In the genomic region with DNA sequence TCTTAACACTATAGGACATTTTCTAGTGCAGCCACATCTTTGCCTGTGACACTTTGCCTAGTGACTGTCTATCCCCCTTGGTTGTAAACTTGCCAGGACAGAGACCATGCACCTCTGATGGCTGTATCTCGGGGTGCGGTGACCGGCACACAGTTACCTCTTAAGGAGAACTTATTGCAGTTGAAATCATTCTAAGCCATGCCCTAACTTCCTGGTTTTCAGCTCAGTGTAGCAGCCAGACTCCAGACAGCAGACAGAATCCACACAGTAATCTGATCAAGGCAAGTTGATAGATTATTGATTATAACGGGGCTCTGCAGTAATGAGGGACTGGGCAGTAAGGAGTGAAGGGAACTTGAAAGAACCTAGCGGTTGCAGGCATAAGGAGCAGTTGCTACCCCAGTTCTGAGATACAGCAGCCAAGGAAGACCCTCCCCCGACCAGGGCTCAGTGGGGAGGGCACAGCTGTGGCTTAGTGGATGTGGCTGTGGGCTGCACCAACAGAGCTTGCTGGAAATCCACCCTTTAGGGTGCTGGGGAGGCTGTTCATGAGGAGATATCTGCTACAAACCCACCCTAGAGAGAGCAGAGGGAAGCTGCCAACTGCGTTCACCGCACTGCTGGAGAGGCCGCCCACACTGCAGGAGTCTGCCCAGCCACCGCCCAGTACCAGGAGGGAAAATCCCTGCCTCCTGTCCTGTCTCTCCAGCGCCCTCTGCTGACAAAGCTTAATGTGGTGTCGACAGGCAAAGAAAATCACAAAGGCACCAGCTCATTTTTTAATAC, we compare ENCODE assay signal across 8 cellular contexts. TPM values are rescaled to one million over a fixed set of nuclear protein-coding genes. Genes with fewer than 3 reads are reported as not detected.
DNase-seq lines count a peak whose midpoint lies in the region; ATAC-seq, FAIRE-seq and TF ChIP-seq lines count a peak whose summit lies in the region.

No MANE protein-coding gene starts in this region.

- H3K9me3 ChIP-seq in A549 (no peaks in the 10 kb centered on the region), esophagus muscularis mucosa (no peaks in the 10 kb centered on the region)

- H3K4me3 ChIP-seq in A549 (no peak overlapping the region), esophagus muscularis mucosa (no peak overlapping the region)

- FAIRE-seq in A549 (lab: Jason Lieb, UNC), result no peak

- H3K36me3 Mint-ChIP-seq in naive thymus-derived CD8-positive, alpha-beta T cell, result no peaks in the 10 kb centered on the region
- H3K36me3 Mint-ChIP-seq in stimulated activated memory B cell treated with anti-CD40 and anti-IgM and Interleukin-4, amounts not matched to agents 10 μg/mL and 1 μg/mL and 100 μg/mL, for 72 hours, result no peaks in the 10 kb centered on the region

- peak overlapping the region in 8 of 10 donors; percentile 16 to 70 (median 38) for H3K4me3 Mint-ChIP-seq in naive thymus-derived CD8-positive, alpha-beta T cell
- no peak overlapping the region for H3K4me3 Mint-ChIP-seq in stimulated activated memory B cell treated with anti-CD40 and anti-IgM and Interleukin-4, amounts not matched to agents 10 μg/mL and 1 μg/mL and 100 μg/mL, for 72 hours

- DNase-seq in A549 (ENCODE audit: low read depth in 1 of 2, low spot score in 1 of 2) (peak; percentile 82 to 93), HuH-7 (ENCODE audit: low spot score) (peak; percentile 87), OCI-M1 (lab: John Stamatoyannopoulos, UW) (peak; percentile 89), activated T-cell treated with anti-CD3 and anti-CD28 coated beads for 24 hours (ENCODE audit: low read depth) (peak; percentile 85), esophagus muscularis mucosa (ENCODE audit: extremely low spot score) (no peak)
- peak; percentile 74 to 92 (median 82) for DNase-seq in naive thymus-derived CD8-positive, alpha-beta T cell

- peaks cover 0 to 1% (median 0%) of the 10 kb centered on the region in 5 donors for H3K27me3 Mint-ChIP-seq in naive thymus-derived CD8-positive, alpha-beta T cell
- peaks cover 28% of the 10 kb centered on the region for H3K27me3 Mint-ChIP-seq in stimulated activated memory B cell treated with anti-CD40 and anti-IgM and Interleukin-4, amounts not matched to agents 10 μg/mL and 1 μg/mL and 100 μg/mL, for 72 hours

- H3K27ac ChIP-seq in A549, result peak overlapping the region; percentile 65 to 82
- no peak overlapping the region for H3K27ac ChIP-seq in esophagus muscularis mucosa (replicated peaks in 1 of 4)

- WGBS in A549 (ENCODE audit: missing lambda C conversion rate), result 25% methylated on average over 7 of the region's 12 CpGs
- 61% methylated on average over 8 of the region's 12 CpGs for WGBS in esophagus muscularis mucosa

- H3K4me1 ChIP-seq in A549 (peaks cover 24% of the 10 kb centered on the region), esophagus muscularis mucosa (peaks cover 0 to 6% (median 4%) of the 10 kb centered on the region in 4 donors)

- no peaks in the 10 kb centered on the region for H3K9me3 Mint-ChIP-seq in naive thymus-derived CD8-positive, alpha-beta T cell
- H3K9me3 Mint-ChIP-seq in stimulated activated memory B cell treated with anti-CD40 and anti-IgM and Interleukin-4, amounts not matched to agents 10 μg/mL and 1 μg/mL and 100 μg/mL, for 72 hours, result no peaks in the 10 kb centered on the region

- peak overlapping the region; percentile 70 for H3K4me2 ChIP-seq in A549

- TF ChIP-seq EP300 in A549 (IDR thresholded peaks at IDR 0.05) (no peak), esophagus muscularis mucosa (IDR thresholded peaks at IDR 0.05) (no peak)

- POLR2A ChIA-PET in A549 (lab: Yijun Ruan, JAX), result interaction anchor here (0.7 to 1.2 kb wide), 4 partner anchors 169 to 260 kb away, joined by 3 to 4 read pairs (median 4); no protein-coding TSS in a partner anchor
- POLR2A ChIA-PET in naive thymus-derived CD8-positive, alpha-beta T cell (lab: Charles Lee), result interaction anchor here (1.0 to 1.9 kb wide), 5 partner anchors 72 to 262 kb away, joined by 4 to 12 read pairs (median 7); no protein-coding TSS in a partner anchor

- CTCF ChIA-PET in A549 (lab: Yijun Ruan, JAX), result interaction anchor here (0.6 to 31.4 kb wide), 61 partner anchors 10 to 1072 kb away, joined by 3 to 602 read pairs (median 4); no protein-coding TSS in a partner anchor

- no peaks in the 10 kb centered on the region for H3K36me3 ChIP-seq in esophagus muscularis mucosa

- TF ChIP-seq POLR2A in A549 (IDR thresholded peaks at IDR 0.05; ENCODE audit: low read length) (no peak), esophagus muscularis mucosa (IDR thresholded peaks at IDR 0.05; ENCODE audit: low read depth) (no peak)

- peak; percentile 86 to 95 for TF ChIP-seq RAD21 in A549 (conservative IDR thresholded peaks at IDR 0.05 in 1 of 2, IDR thresholded peaks at IDR 0.05 in 1 of 2)

- TF ChIP-seq CTCF in A549 (IDR thresholded peaks at IDR 0.05) (peak; percentile 76), esophagus muscularis mucosa (IDR thresholded peaks at IDR 0.05) (peak; percentile 57 to 66 (median 64))

- peaks cover 0 to 5% (median 0%) of the 10 kb centered on the region in 4 donors for H3K27me3 ChIP-seq in esophagus muscularis mucosa

- peaks cover 24 to 57% (median 52%) of the 10 kb centered on the region in 4 donors for H3K4me1 Mint-ChIP-seq in naive thymus-derived CD8-positive, alpha-beta T cell
- peaks cover 20% of the 10 kb centered on the region for H3K4me1 Mint-ChIP-seq in stimulated activated memory B cell treated with anti-CD40 and anti-IgM and Interleukin-4, amounts not matched to agents 10 μg/mL and 1 μg/mL and 100 μg/mL, for 72 hours

- ATAC-seq in A549 (peak; percentile 80 to 91), GM18511 (IDR thresholded peaks at IDR 0.05; ENCODE audit: unreplicated experiment) (peak; percentile 89)
- ATAC-seq in naive thymus-derived CD8-positive, alpha-beta T cell, result peak; percentile 93 to 96
- ATAC-seq in stimulated activated memory B cell treated with anti-CD40 and anti-IgM and Interleukin-4, amounts not matched to agents 10 μg/mL and 1 μg/mL and 100 μg/mL, for 72 hours, result peak; percentile 83

- peak overlapping the region in 9 of 10 donors; percentile 36 to 83 (median 62) for H3K27ac Mint-ChIP-seq in naive thymus-derived CD8-positive, alpha-beta T cell
- H3K27ac Mint-ChIP-seq in stimulated activated memory B cell treated with anti-CD40 and anti-IgM and Interleukin-4, amounts not matched to agents 10 μg/mL and 1 μg/mL and 100 μg/mL, for 72 hours, result no peak overlapping the region

- intact Hi-C loops in esophagus muscularis mucosa (cut with DNase I), result no loop called here

TF ChIP-seq in A549, 52 proteins besides CTCF, POLR2A, EP300 and RAD21:
- TF ChIP-seq SMC3 (IDR thresholded peaks at IDR 0.05) (peak; percentile 94), KDM5A (IDR thresholded peaks at IDR 0.05) (no peak), EHF (CRISPR knock-in tag; IDR thresholded peaks at IDR 0.05) (no peak), MAFK (IDR thresholded peaks at IDR 0.05; ENCODE audit: partially characterized antibody) (peak; percentile 40), RNF2 (IDR thresholded peaks at IDR 0.05; ENCODE audit: borderline replicate concordance, low read depth) (no peak), HES2 (IDR thresholded peaks at IDR 0.05) (no peak)

RNA-seq across cellular contexts. Expression of gene BEGAIN, which starts 58.2 kb away (rescaled TPM):
- polyA plus RNA-seq in A549 (2011; rRNA removed) (1.4 and 1.5 TPM in 2 replicates), A549 (2017; fragmentation: RNase III; extraction: RNeasy Plus Mini Kit Qiagen cat#74134 plus additional on column Dnase treatment) (1.9 to 3.7 TPM (median 2.3 TPM) in 3 replicates)
- polyA plus RNA-seq in A549 (2012; cell fraction: cytosol; rRNA removed), result 1.3 and 1.8 TPM in 2 replicates
- 4.1 and 5.1 TPM in 2 replicates for polyA plus RNA-seq in A549 (2012; cell fraction: nucleus; rRNA removed)
- 0.54 and 1.1 TPM in 2 replicates for polyA minus RNA-seq in A549 (2011; rRNA and poly(A)+ RNA removed)
- total RNA-seq in esophagus muscularis mucosa, result 1 to 10 TPM; 3.5 to 7.1 (median 6.6) TPM
- total RNA-seq in naive thymus-derived CD8-positive, alpha-beta T cell, result 1 to 10 TPM; 1.4 to 1.5 TPM
- under 1 TPM in 2 of 3 donors, not detected in 1; 0.25 to 0.27 TPM for polyA plus RNA-seq in naive thymus-derived CD8-positive, alpha-beta T cell

Comparison
In these comparisons a context has a peak if more than half of its experiments do, and no peak if none do; other contexts are left out.
1. H3K27ac ChIP-seq: peak in A549 (2 of 2); none in esophagus muscularis mucosa (0 of 4).
2. Peak in every context shown above with its lines, with median percentiles within 50 percentile points of each other: ATAC-seq.